Comparison of ENCODE assay signal across 13 cellular contexts in the genomic region with DNA sequence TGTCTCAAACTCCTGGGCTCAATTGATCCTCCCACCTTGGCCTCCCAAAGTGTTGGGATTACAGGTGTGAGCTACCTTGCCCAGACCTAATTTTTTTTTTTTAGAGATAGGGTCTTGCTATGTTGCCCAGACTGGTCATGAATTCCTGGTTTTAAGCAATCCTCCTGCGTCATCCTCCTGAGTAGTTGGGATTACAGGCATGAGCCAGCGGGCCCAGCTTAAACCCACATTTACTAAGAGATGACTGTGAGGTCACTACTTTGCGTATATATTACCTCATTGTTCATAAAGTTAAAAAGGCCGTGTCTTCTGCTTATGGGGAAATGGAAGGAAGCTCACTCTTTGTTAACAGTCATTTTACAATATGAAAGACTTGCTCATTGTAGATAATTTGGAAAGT. TPM values are rescaled to one million over a fixed set of nuclear protein-coding genes. Genes with fewer than 3 reads are reported as not detected.
DNase-seq lines count a peak whose midpoint lies in the region; ATAC-seq and TF ChIP-seq lines count a peak whose summit lies in the region.
"Had no signal": no experiment of that assay in that cellular context is flagged by ENCODE, and none has a peak within 500 bp of the region (broad histone marks: within the 10 kb centered on the region; RNA-seq: fewer than 3 reads in every experiment).

No MANE protein-coding gene starts in this region.

- H3K4me3 Mint-ChIP-seq in CD14-positive monocyte = peak overlapping the region; percentile 30 to 99
- H3K4me3 Mint-ChIP-seq in brain = peak overlapping the region in 3 of 5 experiments; percentile 0 to 58 (median 23)
- peak overlapping the region; percentile 90 for H3K4me3 Mint-ChIP-seq in natural killer cell treated with Interleukin-12 subunit alpha and Interleukin-12 subunit beta and Interleukin-15 and Interleukin-18, amount 100 ng/mL, for 72 hours

- peaks cover 6% of the 10 kb centered on the region; the same call in 1 of the 2 replicates for H3K36me3 ChIP-seq in KOPT-K1 (ENCODE audit: insufficient read depth, low read length)
- H3K36me3 ChIP-seq: esophagus muscularis mucosa had no signal

- TF ChIP-seq CTCF in CD14-positive monocyte (IDR thresholded peaks at IDR 0.05) (no peak), brain (conservative IDR thresholded peaks at IDR 0.05) (no peak)

- H3K27ac Mint-ChIP-seq in CD14-positive monocyte (peak overlapping the region; percentile 98 to 100 (median 99)), brain (peak overlapping the region in 4 of 5 experiments; percentile 5 to 85 (median 66))
- H3K27ac Mint-ChIP-seq in natural killer cell treated with Interleukin-12 subunit alpha and Interleukin-12 subunit beta and Interleukin-15 and Interleukin-18, amount 100 ng/mL, for 72 hours = peak overlapping the region; percentile 86 to 98

- DNase-seq in CD14-positive monocyte (ENCODE audit: low spot score) (no peak), foreskin melanocyte (no peak), NCI-H510A treated with DMSO at 0.1 percent for 48 hours (lab: John Stamatoyannopoulos, UW) (no peak)
- DNase-seq in natural killer cell treated with Interleukin-12 subunit alpha and Interleukin-12 subunit beta and Interleukin-15 and Interleukin-18, amount 100 ng/mL, for 72 hours (ENCODE audit: low spot score) = no peak
- DNase-seq: COR-L47, kidney glomerular epithelial cell, NCI-H2171 treated with DMSO at 0.1 percent for 48 hours had no signal

- no peaks in the 10 kb centered on the region for H3K9me3 Mint-ChIP-seq in CD14-positive monocyte
- H3K9me3 Mint-ChIP-seq in brain = no peaks in the 10 kb centered on the region
- no peaks in the 10 kb centered on the region for H3K9me3 Mint-ChIP-seq in natural killer cell treated with Interleukin-12 subunit alpha and Interleukin-12 subunit beta and Interleukin-15 and Interleukin-18, amount 100 ng/mL, for 72 hours

- no peak for ATAC-seq in natural killer cell treated with Interleukin-12 subunit alpha and Interleukin-12 subunit beta and Interleukin-15 and Interleukin-18, amount 100 ng/mL, for 72 hours
- ATAC-seq in GM19035 (IDR thresholded peaks at IDR 0.05; ENCODE audit: unreplicated experiment) = no peak
- ATAC-seq in GM21360 (IDR thresholded peaks at IDR 0.05; ENCODE audit: unreplicated experiment) = no peak

- H3K9me3 ChIP-seq in KOPT-K1 (ENCODE audit: insufficient read depth, low read length, poor library complexity, severe bottlenecking) = no peaks in the 10 kb centered on the region
- H3K9me3 ChIP-seq: esophagus muscularis mucosa had no signal

- peak overlapping the region; percentile 67 for H3K27ac ChIP-seq in KOPT-K1 (ENCODE audit: low read depth, low read length, poor library complexity, severe bottlenecking)

- peaks cover 59% of the 10 kb centered on the region for H3K4me1 Mint-ChIP-seq in CD14-positive monocyte
- peaks cover 49% of the 10 kb centered on the region for H3K4me1 Mint-ChIP-seq in brain
- peaks cover 83 to 85% of the 10 kb centered on the region in 2 donors for H3K4me1 Mint-ChIP-seq in natural killer cell treated with Interleukin-12 subunit alpha and Interleukin-12 subunit beta and Interleukin-15 and Interleukin-18, amount 100 ng/mL, for 72 hours (ENCODE audit: low read depth in 2 of 2)

- H3K27me3 Mint-ChIP-seq in CD14-positive monocyte (ENCODE audit: low read depth in 3 of 3) (peaks cover 0 to 6% (median 5%) of the 10 kb centered on the region in 3 donors), brain (peaks cover 3% of the 10 kb centered on the region)
- H3K27me3 Mint-ChIP-seq in natural killer cell treated with Interleukin-12 subunit alpha and Interleukin-12 subunit beta and Interleukin-15 and Interleukin-18, amount 100 ng/mL, for 72 hours = no peaks in the 10 kb centered on the region

- intact Hi-C loops in CD14-positive monocyte (cut with micrococcal nuclease) = loop anchor here (2.0 kb wide), 1 partner anchor 15 kb away; no protein-coding TSS in a partner anchor

- peaks cover 14 to 21% of the 10 kb centered on the region in 2 donors for H3K36me3 Mint-ChIP-seq in CD14-positive monocyte
- H3K36me3 Mint-ChIP-seq in brain = peaks cover 11% of the 10 kb centered on the region
- peaks cover 10% of the 10 kb centered on the region for H3K36me3 Mint-ChIP-seq in natural killer cell treated with Interleukin-12 subunit alpha and Interleukin-12 subunit beta and Interleukin-15 and Interleukin-18, amount 100 ng/mL, for 72 hours

RNA-seq across cellular contexts. Expression of a gene that starts 39.6 kb away (rescaled TPM):
- not detected for polyA plus RNA-seq in CD14-positive monocyte
- polyA plus RNA-seq in brain (ENCODE audit: insufficient read depth, low read depth, low replicate concordance) = not detected
- total RNA-seq in natural killer cell treated with Interleukin-12 subunit alpha and Interleukin-12 subunit beta and Interleukin-15 and Interleukin-18, amount 100 ng/mL, for 72 hours = under 1 TPM in 1 of 2 donors, not detected in 1; 0.39 TPM
- total RNA-seq: RPMI7951 had no signal

Comparison
In these comparisons a context has a peak if more than half of its experiments do, and no peak if none do; other contexts are left out.
1. H3K4me3 Mint-ChIP-seq: peak in every context shown above with its lines; median percentile 90 in natural killer cell treated with Interleukin-12 subunit alpha and Interleukin-12 subunit beta and Interleukin-15 and Interleukin-18, amount 100 ng/mL, for 72 hours; 64 in CD14-positive monocyte; 23 in brain.